10 cellular contexts compared by ENCODE assay signal in genomic region chr19:8306235-8307054, GRCh38. TPM values are rescaled to one million over a fixed set of nuclear protein-coding genes. Genes with fewer than 3 reads are reported as not detected.
DNase-seq lines count a peak whose midpoint lies in the region; ATAC-seq, FAIRE-seq and TF ChIP-seq lines count a peak whose summit lies in the region.
"Had no signal": no experiment of that assay in that cellular context is flagged by ENCODE, and none has a peak within 500 bp of the region (broad histone marks: within the 10 kb centered on the region; RNA-seq: fewer than 3 reads in every experiment).

No MANE protein-coding gene starts in this region.

- H3K4me3 Mint-ChIP-seq in progenitor cell of endocrine pancreas (ENCODE audit: low read depth) = peak overlapping the region; percentile 93

- no peaks in the 10 kb centered on the region for H3K9me3 ChIP-seq in endothelial cell of umbilical vein (replicated peaks; ENCODE audit: control insufficient read depth, insufficient read depth, low read length)

- no peaks in the 10 kb centered on the region for H3K27me3 Mint-ChIP-seq in progenitor cell of endocrine pancreas

- no peak for TF ChIP-seq POLR2A in endothelial cell of umbilical vein (IDR thresholded peaks at IDR 0.05; ENCODE audit: low read depth, low read length)

- BruUV-seq in endothelial cell of umbilical vein (replicated peaks; lab: Mats Ljungman, UMichigan) = no TSS peak

- FAIRE-seq in endothelial cell of umbilical vein (lab: Jason Lieb, UNC) = peak; percentile 50

- H3K9ac ChIP-seq in endothelial cell of umbilical vein (replicated peaks; ENCODE audit: extremely low read depth, insufficient read depth, low read length) = no peak overlapping the region
- H3K9ac ChIP-seq: parathyroid adenoma had no signal

- CTCF ChIA-PET in RWPE1 (lab: Yijun Ruan, JAX) (no interaction called here), endothelial cell of umbilical vein (lab: Charles Lee) (no interaction called here)

- H3K4me3 ChIP-seq in GM12864 (ENCODE audit: low read depth, low read length) (peak overlapping the region; percentile 28), endothelial cell of umbilical vein (replicated peaks in 1 of 3; ENCODE audit: insufficient read depth in 1 of 3, low read depth in 1 of 3, low read length in 3 of 3) (no peak overlapping the region)

- no peaks in the 10 kb centered on the region for H3K9me1 ChIP-seq in endothelial cell of umbilical vein (replicated peaks; ENCODE audit: control insufficient read depth, extremely low read depth, insufficient read depth, low read length)

- H3K9me3 Mint-ChIP-seq in progenitor cell of endocrine pancreas (ENCODE audit: low read depth) = no peaks in the 10 kb centered on the region

- dilution Hi-C loops in endothelial cell of umbilical vein (cut with MboI; ENCODE audit: extremely low pct_ligation_motif_present, low sequenced_read_pairs) = no loop called here

- TF ChIP-seq CTCF in GM12864 (IDR thresholded peaks at IDR 0.05; ENCODE audit: low read depth, low read length, missing control alignments) = no peak
- no peak for TF ChIP-seq CTCF in RWPE1 (conservative IDR thresholded peaks at IDR 0.05; ENCODE audit: low read depth)
- TF ChIP-seq CTCF in endothelial cell of umbilical vein (IDR thresholded peaks at IDR 0.05; ENCODE audit: extremely low read depth in 1 of 2, insufficient read depth in 1 of 2, low read depth in 1 of 2, low read length in 2 of 2) = no peak
- no peak for TF ChIP-seq CTCF in progenitor cell of endocrine pancreas (IDR thresholded peaks at IDR 0.05; ENCODE audit: unreplicated experiment)

- peak overlapping the region; percentile 15 for H3K27ac Mint-ChIP-seq in progenitor cell of endocrine pancreas

- no peak overlapping the region for H2AFZ ChIP-seq in endothelial cell of umbilical vein (ENCODE audit: low read depth, low read length)
- H2AFZ ChIP-seq: parathyroid adenoma had no signal

- H3K36me3 ChIP-seq in endothelial cell of umbilical vein (ENCODE audit: control insufficient read depth in 2 of 2, extremely low read depth in 1 of 2, insufficient read depth in 2 of 2, low read length in 2 of 2) = peaks cover 0 to 4% of the 10 kb centered on the region in 2 experiments

- peak overlapping the region; percentile 49 for H3K4me2 ChIP-seq in endothelial cell of umbilical vein (ENCODE audit: insufficient read depth, low read length)

- H4K20me1 ChIP-seq in endothelial cell of umbilical vein (replicated peaks; ENCODE audit: control insufficient read depth, extremely low read depth, insufficient read depth, low read length) = no peaks in the 10 kb centered on the region

- ATAC-seq in HG03521 (IDR thresholded peaks at IDR 0.05; ENCODE audit: unreplicated experiment) = no peak
- ATAC-seq in HG03139 (IDR thresholded peaks at IDR 0.05; ENCODE audit: unreplicated experiment) = no peak

- POLR2A ChIA-PET in RWPE1 (lab: Yijun Ruan, JAX; ENCODE audit: low non-redundant PET) = no interaction called here
- POLR2A ChIA-PET in endothelial cell of umbilical vein (lab: Charles Lee) = no interaction called here

- DNase-seq in GM12864 (ENCODE audit: low read depth) (no peak), RWPE1 (ENCODE audit: low spot score) (no peak), endothelial cell of umbilical vein (ENCODE audit: low read depth, low spot score) (no peak), progenitor cell of endocrine pancreas (ENCODE audit: low spot score, unreplicated experiment) (peak; percentile 7), cerebellum (ENCODE audit: low spot score) (no peak), NCI-H1105 (lab: John Stamatoyannopoulos, UW) (no peak)
- DNase-seq: NCI-H187 had no signal

- peaks cover 12% of the 10 kb centered on the region for H3K4me1 ChIP-seq in endothelial cell of umbilical vein (ENCODE audit: control insufficient read depth, extremely low read depth, insufficient read depth, low read length)

- intact Hi-C loops in endothelial cell of umbilical vein (cut with micrococcal nuclease) = no loop called here

- no peaks in the 10 kb centered on the region for H3K27me3 ChIP-seq in endothelial cell of umbilical vein (ENCODE audit: control insufficient read depth in 2 of 2, insufficient read depth in 2 of 2, low read length in 2 of 2)

- peaks cover 11% of the 10 kb centered on the region for H3K79me2 ChIP-seq in endothelial cell of umbilical vein (ENCODE audit: control insufficient read depth, insufficient read depth, low read length)
- H3K79me2 ChIP-seq: parathyroid adenoma had no signal

- H3K27ac ChIP-seq in RWPE1 (peak overlapping the region; percentile 75), endothelial cell of umbilical vein (ENCODE audit: insufficient read depth, low read depth, low read length) (no peak overlapping the region)
- H3K27ac ChIP-seq: parathyroid adenoma had no signal

- H3K36me3 Mint-ChIP-seq in progenitor cell of endocrine pancreas (ENCODE audit: insufficient read depth) = peaks cover 5% of the 10 kb centered on the region

- peaks cover 17% of the 10 kb centered on the region for H3K4me1 Mint-ChIP-seq in progenitor cell of endocrine pancreas (ENCODE audit: low read depth)

TF ChIP-seq in endothelial cell of umbilical vein, 7 proteins besides CTCF, POLR2A, EP300 and RAD21 (continues in another document):
- TF ChIP-seq JUN (IDR thresholded peaks at IDR 0.05; ENCODE audit: borderline replicate concordance, insufficient read depth, insufficient read length, low read depth) (no peak), MAX (IDR thresholded peaks at IDR 0.05; ENCODE audit: insufficient read depth, insufficient read length) (no peak), EZH2 (IDR thresholded peaks at IDR 0.05; ENCODE audit: borderline replicate concordance, low read depth, low read length, severe bottlenecking) (no peak), GATA2 (IDR thresholded peaks at IDR 0.05; ENCODE audit: insufficient read depth, insufficient read length, low read depth, low read length) (no peak), FOS (IDR thresholded peaks at IDR 0.05; ENCODE audit: borderline replicate concordance, insufficient read depth, low read length) (no peak)

RNA-seq across cellular contexts. Expression of gene CD320, which starts 1.7 kb away (rescaled TPM):
- total RNA-seq in endothelial cell of umbilical vein = 84.9 and 86.7 TPM in 2 replicates
- polyA plus RNA-seq in endothelial cell of umbilical vein = 190 and 255 TPM in 2 replicates
- polyA plus RNA-seq in endothelial cell of umbilical vein (2011; cell fraction: cytosol; rRNA removed) = 119 and 129 TPM in 2 replicates
- polyA plus RNA-seq in endothelial cell of umbilical vein (2011; cell fraction: nucleus; rRNA removed) = 45.1 and 52.5 TPM in 2 replicates
- 52.9 and 57.1 TPM in 2 replicates for polyA plus RNA-seq in endothelial cell of umbilical vein (2012)
- polyA minus RNA-seq in endothelial cell of umbilical vein = 23.9 and 30.9 TPM in 2 replicates
- polyA minus RNA-seq in endothelial cell of umbilical vein (2011; cell fraction: cytosol; rRNA and poly(A)+ RNA removed) = 48.5 TPM
- 7.3 and 9.9 TPM in 2 replicates for polyA minus RNA-seq in endothelial cell of umbilical vein (2011; cell fraction: nucleus; rRNA and poly(A)+ RNA removed)
- 59.7 and 63.1 TPM in 2 replicates for total RNA-seq in progenitor cell of endocrine pancreas
- total RNA-seq in cerebellum = 13.3 TPM

RNA-seq across cellular contexts. Expression of gene NDUFA7, which starts 14.7 kb away (rescaled TPM):
- total RNA-seq in endothelial cell of umbilical vein (60.2 and 62.0 TPM in 2 replicates), progenitor cell of endocrine pancreas (46.3 and 55.3 TPM in 2 replicates), cerebellum (11.7 TPM)
- 169 and 196 TPM in 2 replicates for polyA plus RNA-seq in endothelial cell of umbilical vein
- polyA plus RNA-seq in endothelial cell of umbilical vein (2011; cell fraction: cytosol; rRNA removed) = 60.1 and 63.3 TPM in 2 replicates
- 27.0 and 32.6 TPM in 2 replicates for polyA plus RNA-seq in endothelial cell of umbilical vein (2011; cell fraction: nucleus; rRNA removed)
- polyA plus RNA-seq in endothelial cell of umbilical vein (2012) = 74.3 and 105 TPM in 2 replicates
- 54.9 and 60.2 TPM in 2 replicates for polyA minus RNA-seq in endothelial cell of umbilical vein
- polyA minus RNA-seq in endothelial cell of umbilical vein (2011; cell fraction: cytosol; rRNA and poly(A)+ RNA removed) = 60.9 TPM
- polyA minus RNA-seq in endothelial cell of umbilical vein (2011; cell fraction: nucleus; rRNA and poly(A)+ RNA removed) = 17.9 and 21.0 TPM in 2 replicates

RNA-seq across cellular contexts. Expression of gene RPS28, which starts 14.9 kb away (rescaled TPM):
- total RNA-seq in endothelial cell of umbilical vein (1,555 and 1,664 TPM in 2 replicates), progenitor cell of endocrine pancreas (1,546 and 1,552 TPM in 2 replicates), cerebellum (105 TPM)
- 865 and 990 TPM in 2 replicates for polyA plus RNA-seq in endothelial cell of umbilical vein
- polyA plus RNA-seq in endothelial cell of umbilical vein (2011; cell fraction: cytosol; rRNA removed) = 799 and 842 TPM in 2 replicates
- polyA plus RNA-seq in endothelial cell of umbilical vein (2011; cell fraction: nucleus; rRNA removed) = 200 and 336 TPM in 2 replicates
- 2,106 and 2,592 TPM in 2 replicates for polyA plus RNA-seq in endothelial cell of umbilical vein (2012)
- 420 and 491 TPM in 2 replicates for polyA minus RNA-seq in endothelial cell of umbilical vein
- polyA minus RNA-seq in endothelial cell of umbilical vein (2011; cell fraction: cytosol; rRNA and poly(A)+ RNA removed) = 322 TPM
- 48.7 and 96.3 TPM in 2 replicates for polyA minus RNA-seq in endothelial cell of umbilical vein (2011; cell fraction: nucleus; rRNA and poly(A)+ RNA removed)

RNA-seq across cellular contexts. Expression of gene KANK3, which starts 36.6 kb away (rescaled TPM):
- total RNA-seq in endothelial cell of umbilical vein = 26.3 and 30.0 TPM in 2 replicates
- 22.1 and 25.0 TPM in 2 replicates for polyA plus RNA-seq in endothelial cell of umbilical vein
- 10.9 and 14.4 TPM in 2 replicates for polyA plus RNA-seq in endothelial cell of umbilical vein (2011; cell fraction: cytosol; rRNA removed)
- polyA plus RNA-seq in endothelial cell of umbilical vein (2011; cell fraction: nucleus; rRNA removed) = 47.3 and 47.4 TPM in 2 replicates
- polyA plus RNA-seq in endothelial cell of umbilical vein (2012) = 6.1 and 11.4 TPM in 2 replicates
- polyA minus RNA-seq in endothelial cell of umbilical vein = 8.3 and 8.7 TPM in 2 replicates
- not detected for polyA minus RNA-seq in endothelial cell of umbilical vein (2011; cell fraction: cytosol; rRNA and poly(A)+ RNA removed)
- 6.3 and 14.1 TPM in 2 replicates for polyA minus RNA-seq in endothelial cell of umbilical vein (2011; cell fraction: nucleus; rRNA and poly(A)+ RNA removed)
- total RNA-seq in progenitor cell of endocrine pancreas = 0.36 and 0.91 TPM in 2 replicates
- total RNA-seq in cerebellum = 4.5 TPM

RNA-seq across cellular contexts. Expression of gene ANGPTL4, which starts 57.5 kb away (rescaled TPM):
- total RNA-seq in endothelial cell of umbilical vein (3.9 and 4.6 TPM in 2 replicates), progenitor cell of endocrine pancreas (0.77 and 1.1 TPM in 2 replicates), cerebellum (0.91 TPM)
- polyA plus RNA-seq in endothelial cell of umbilical vein = 14.1 and 18.5 TPM in 2 replicates
- 11.1 and 13.6 TPM in 2 replicates for polyA plus RNA-seq in endothelial cell of umbilical vein (2011; cell fraction: cytosol; rRNA removed)
- polyA plus RNA-seq in endothelial cell of umbilical vein (2011; cell fraction: nucleus; rRNA removed) = 21.6 and 23.6 TPM in 2 replicates
- polyA plus RNA-seq in endothelial cell of umbilical vein (2012) = 18.8 and 26.4 TPM in 2 replicates
- 2.5 and 5.9 TPM in 2 replicates for polyA minus RNA-seq in endothelial cell of umbilical vein
- polyA minus RNA-seq in endothelial cell of umbilical vein (2011; cell fraction: cytosol; rRNA and poly(A)+ RNA removed) = 0.72 TPM
- 4.3 and 11.4 TPM in 2 replicates for polyA minus RNA-seq in endothelial cell of umbilical vein (2011; cell fraction: nucleus; rRNA and poly(A)+ RNA removed)

Comparison
In these comparisons a context has a peak if more than half of its experiments do, and no peak if none do; other contexts are left out.
1. RNA of gene RPS28, which starts 14.9 kb away (total RNA-seq): 1,555 to 1,664 TPM in endothelial cell of umbilical vein and 1,546 to 1,552 TPM in progenitor cell of endocrine pancreas; 105 TPM in cerebellum (single experiment); every median in the first group is over 10 times any median in the second.